ENCODE assay signal across 10 cellular contexts in genomic region chr9:35758475-35759050, GRCh38. TPM values are rescaled to one million over a fixed set of nuclear protein-coding genes. Genes with fewer than 3 reads are reported as not detected.
A peak's percentile ranks its signal among the peaks of the same experiment; 100 is the strongest.
DNase-seq lines count a peak whose midpoint lies in the region; ATAC-seq and TF ChIP-seq lines count a peak whose summit lies in the region.
"Had no signal": no experiment of that assay in that cellular context is flagged by ENCODE, and none has a peak within 500 bp of the region (broad histone marks: within the 10 kb centered on the region; RNA-seq: fewer than 3 reads in every experiment).

No MANE protein-coding gene starts in this region.

- H3K9me3 ChIP-seq in T-helper 17 cell (ENCODE audit: control insufficient read depth, low read length, poor library complexity, severe bottlenecking) (no peaks in the 10 kb centered on the region), suprapubic skin (no peaks in the 10 kb centered on the region)

- no peak overlapping the region for H3K4me3 ChIP-seq in fibroblast of pulmonary artery (replicated peaks; ENCODE audit: low read depth, low read length)
- H3K4me3 ChIP-seq in suprapubic skin: no peak overlapping the region

- no peak for DNase-seq in activated CD8-positive, alpha-beta memory T cell treated with anti-CD3 and anti-CD28 coated beads, Interleukin-2, amount 10 ng/mL, durations not matched to agents 7 days and 5 days
- DNase-seq in activated CD8-positive, alpha-beta memory T cell treated with anti-CD3 and anti-CD28 coated beads, Interleukin-2, amount 50 U/mL, for 48 hours: no peak
- DNase-seq in T-helper 17 cell (no peak), fibroblast of pulmonary artery (ENCODE audit: low read depth) (peak; percentile 71), suprapubic skin (ENCODE audit: low spot score in 2 of 2) (no peak), SIG-M5 (lab: John Stamatoyannopoulos, UW) (no peak), germinal center (ENCODE audit: low spot score) (no peak)
- DNase-seq: HCEC 1CT; NK-92 treated with Interleukin-12 subunit alpha and Interleukin-12 subunit beta, amount 100 ng/mL, for 24 hours had no signal

- H3K27ac ChIP-seq in suprapubic skin: peak overlapping the region; percentile 41

- no peak for ATAC-seq in activated CD8-positive, alpha-beta memory T cell treated with anti-CD3 and anti-CD28 coated beads, Interleukin-2, amount 10 ng/mL, durations not matched to agents 7 days and 5 days
- no peak for ATAC-seq in T-helper 17 cell
- no peak for ATAC-seq in HG02759 (IDR thresholded peaks at IDR 0.05; ENCODE audit: unreplicated experiment)

- H3K27me3 ChIP-seq in suprapubic skin: no peaks in the 10 kb centered on the region

- peaks cover 32% of the 10 kb centered on the region for H3K4me1 ChIP-seq in suprapubic skin

- no peaks in the 10 kb centered on the region for H3K9me3 Mint-ChIP-seq in activated CD8-positive, alpha-beta memory T cell treated with anti-CD3 and anti-CD28 coated beads, Interleukin-2, amount 10 ng/mL, durations not matched to agents 7 days and 5 days (ENCODE audit: low read depth)

- peaks cover 16% of the 10 kb centered on the region for H3K36me3 ChIP-seq in suprapubic skin

- peaks cover 33% of the 10 kb centered on the region for H3K4me1 Mint-ChIP-seq in activated CD8-positive, alpha-beta memory T cell treated with anti-CD3 and anti-CD28 coated beads, Interleukin-2, amount 10 ng/mL, durations not matched to agents 7 days and 5 days
- peaks cover 31% of the 10 kb centered on the region for H3K4me1 Mint-ChIP-seq in T-helper 17 cell

- peak overlapping the region; percentile 18 for H3K4me3 Mint-ChIP-seq in activated CD8-positive, alpha-beta memory T cell treated with anti-CD3 and anti-CD28 coated beads, Interleukin-2, amount 10 ng/mL, durations not matched to agents 7 days and 5 days
- peak overlapping the region; percentile 77 for H3K4me3 Mint-ChIP-seq in T-helper 17 cell

- TF ChIP-seq CTCF in fibroblast of pulmonary artery (IDR thresholded peaks at IDR 0.05; ENCODE audit: low read length, missing control alignments): no peak
- no peak for TF ChIP-seq CTCF in suprapubic skin (IDR thresholded peaks at IDR 0.05)

- CTCF ChIA-PET in activated CD8-positive, alpha-beta memory T cell treated with anti-CD3 and anti-CD28 coated beads, Interleukin-2, amount 10 ng/mL, durations not matched to agents 7 days and 5 days (lab: Charles Lee): interaction anchor here (0.9 to 3.8 kb wide), 7 partner anchors 9 to 62 kb away, joined by 3 to 18 read pairs (median 5); partner anchors contain the start of genes GBA2 and RGP1

- no peak for TF ChIP-seq POLR2A in suprapubic skin (IDR thresholded peaks at IDR 0.05)

- H3K36me3 Mint-ChIP-seq in activated CD8-positive, alpha-beta memory T cell treated with anti-CD3 and anti-CD28 coated beads, Interleukin-2, amount 10 ng/mL, durations not matched to agents 7 days and 5 days: peaks cover 7% of the 10 kb centered on the region
- peaks cover 2% of the 10 kb centered on the region for H3K36me3 Mint-ChIP-seq in T-helper 17 cell (ENCODE audit: low read depth)

- H3K27me3 Mint-ChIP-seq in activated CD8-positive, alpha-beta memory T cell treated with anti-CD3 and anti-CD28 coated beads, Interleukin-2, amount 10 ng/mL, durations not matched to agents 7 days and 5 days: no peaks in the 10 kb centered on the region
- H3K27me3 Mint-ChIP-seq in T-helper 17 cell: no peaks in the 10 kb centered on the region

- 45% methylated on average over 3 of the region's 3 CpGs for WGBS in suprapubic skin

- peak overlapping the region; percentile 8 for H3K27ac Mint-ChIP-seq in activated CD8-positive, alpha-beta memory T cell treated with anti-CD3 and anti-CD28 coated beads, Interleukin-2, amount 10 ng/mL, durations not matched to agents 7 days and 5 days
- peak overlapping the region; percentile 92 for H3K27ac Mint-ChIP-seq in T-helper 17 cell

- no peak for TF ChIP-seq EP300 in suprapubic skin (IDR thresholded peaks at IDR 0.05)

RNA-seq across cellular contexts. Expression of gene MSMP, which starts 4.5 kb away (rescaled TPM):
- total RNA-seq in activated CD8-positive, alpha-beta memory T cell treated with anti-CD3 and anti-CD28 coated beads, Interleukin-2, amount 10 ng/mL, durations not matched to agents 7 days and 5 days: not detected
- not detected for total RNA-seq in T-helper 17 cell
- total RNA-seq in suprapubic skin: not detected

RNA-seq across cellular contexts. Expression of gene RGP1, which starts 9.5 kb away (rescaled TPM):
- total RNA-seq in activated CD8-positive, alpha-beta memory T cell treated with anti-CD3 and anti-CD28 coated beads, Interleukin-2, amount 10 ng/mL, durations not matched to agents 7 days and 5 days: 10 to 100 TPM; 21.0 to 23.6 TPM
- 10 to 100 TPM; 25.5 to 26.5 TPM for total RNA-seq in T-helper 17 cell
- total RNA-seq in suprapubic skin: 10 to 100 TPM; 20.2 to 34.7 (median 27.7) TPM

RNA-seq across cellular contexts. Expression of gene GBA2, which starts 9.5 kb away (rescaled TPM):
- 10 to 100 TPM; 57.7 to 58.8 TPM for total RNA-seq in activated CD8-positive, alpha-beta memory T cell treated with anti-CD3 and anti-CD28 coated beads, Interleukin-2, amount 10 ng/mL, durations not matched to agents 7 days and 5 days
- 10 to 100 TPM; 28.6 to 28.7 TPM for total RNA-seq in T-helper 17 cell
- total RNA-seq in suprapubic skin: 100 to 1,000 TPM in 1 of 4 donors, 10 to 100 TPM in 3; 46.6 to 123 (median 73.5) TPM

RNA-seq across cellular contexts. Expression of gene CREB3, which starts 26.1 kb away (rescaled TPM):
- 10 to 100 TPM; 20.5 to 24.7 TPM for total RNA-seq in activated CD8-positive, alpha-beta memory T cell treated with anti-CD3 and anti-CD28 coated beads, Interleukin-2, amount 10 ng/mL, durations not matched to agents 7 days and 5 days
- 10 to 100 TPM; 16.0 to 16.5 TPM for total RNA-seq in T-helper 17 cell
- 10 to 100 TPM; 18.8 to 24.1 (median 23.1) TPM for total RNA-seq in suprapubic skin

RNA-seq across cellular contexts. Expression of gene TLN1, which starts 26.6 kb away (rescaled TPM):
- 100 to 1,000 TPM; 372 to 374 TPM for total RNA-seq in activated CD8-positive, alpha-beta memory T cell treated with anti-CD3 and anti-CD28 coated beads, Interleukin-2, amount 10 ng/mL, durations not matched to agents 7 days and 5 days
- total RNA-seq in T-helper 17 cell: 100 to 1,000 TPM; 259 to 617 TPM
- total RNA-seq in suprapubic skin: 100 to 1,000 TPM; 126 to 179 (median 152) TPM
